Comparison of ENCODE assay signal across 24 cellular contexts in the genomic region with DNA sequence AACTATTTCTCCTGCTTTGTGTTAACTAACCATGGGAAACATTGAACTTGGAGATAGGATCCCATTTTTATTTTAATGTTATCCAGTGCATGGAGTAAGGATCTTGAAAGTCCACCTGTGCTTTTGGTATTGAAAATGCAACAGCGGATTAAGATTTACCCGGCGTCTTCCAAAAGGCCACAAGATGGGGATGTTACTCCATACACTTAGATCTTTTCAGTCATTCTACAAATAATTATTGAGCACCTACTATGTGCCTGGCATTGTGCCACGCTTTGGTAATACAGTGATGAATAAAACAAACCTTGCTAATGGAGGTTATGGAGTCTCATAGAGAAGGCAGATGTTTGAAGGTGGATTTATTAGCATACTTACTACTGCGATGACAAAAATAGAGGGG. TPM values are rescaled to one million over a fixed set of nuclear protein-coding genes. Genes with fewer than 3 reads are reported as not detected.
DNase-seq lines count a peak whose midpoint lies in the region; ATAC-seq and TF ChIP-seq lines count a peak whose summit lies in the region.
"Had no signal": no experiment of that assay in that cellular context is flagged by ENCODE, and none has a peak within 500 bp of the region (broad histone marks: within the 10 kb centered on the region; RNA-seq: fewer than 3 reads in every experiment).

No MANE protein-coding gene starts in this region.

- H3K9me2 ChIP-seq in GM23338 (ENCODE audit: insufficient read depth) = no peaks in the 10 kb centered on the region
- H3K9me2 ChIP-seq in PC-9 (ENCODE audit: insufficient read depth) = no peaks in the 10 kb centered on the region

- no peak overlapping the region for H3K4me3 ChIP-seq in GM23338
- no peak overlapping the region for H3K4me3 ChIP-seq in PC-9
- no peak overlapping the region for H3K4me3 ChIP-seq in epithelial cell of proximal tubule (ENCODE audit: low read depth, low read length)
- H3K4me3 ChIP-seq in retinal pigment epithelial cell (ENCODE audit: low read length) = no peak overlapping the region
- H3K4me3 ChIP-seq in left lung = no peak overlapping the region
- H3K4me3 ChIP-seq: breast epithelium, esophagus squamous epithelium, GM23248, Peyer's patch, SK-N-MC, skin epidermis, vagina had no signal

- no peaks in the 10 kb centered on the region for H4K20me1 ChIP-seq in GM23338 (replicated peaks; ENCODE audit: insufficient read depth)
- no peaks in the 10 kb centered on the region; the same call in 1 of the 2 replicates for H4K20me1 ChIP-seq in PC-9 (ENCODE audit: insufficient read depth)

- H3K9me3 ChIP-seq in PC-9 (ENCODE audit: insufficient read depth, low read depth) (no peaks in the 10 kb centered on the region), left lung (no peaks in the 10 kb centered on the region)
- H3K9me3 ChIP-seq: breast epithelium, esophagus squamous epithelium, Peyer's patch, vagina had no signal

- POLR2A ChIA-PET in PC-9 (lab: Charles Lee; ENCODE audit: unreplicated experiment) = no interaction called here

- H3K27me3 ChIP-seq in GM23338 (ENCODE audit: insufficient read depth) (no peaks in the 10 kb centered on the region), PC-9 (ENCODE audit: insufficient read depth, low read depth) (no peaks in the 10 kb centered on the region), left lung (no peaks in the 10 kb centered on the region)
- H3K27me3 ChIP-seq: breast epithelium, esophagus squamous epithelium, Peyer's patch, vagina had no signal

- H3K4me3 Mint-ChIP-seq in GM23338 = no peak overlapping the region
- H3K4me3 Mint-ChIP-seq: activated naive CD8-positive, alpha-beta T cell treated with anti-CD3 and anti-CD28 coated beads, Interleukin-2, amount 10 ng/mL, durations not matched to agents 7 days and 5 days; CD14-positive monocyte; memory B cell; natural killer cell had no signal

- intact Hi-C loops in PC-9 (cut with micrococcal nuclease; ENCODE audit: unreplicated experiment) = no loop called here
- intact Hi-C loops in left lung (cut with DNase I) = no loop called here

- H3K4me1 Mint-ChIP-seq in GM23338 = no peaks in the 10 kb centered on the region
- H3K4me1 Mint-ChIP-seq: activated naive CD8-positive, alpha-beta T cell treated with anti-CD3 and anti-CD28 coated beads, Interleukin-2, amount 10 ng/mL, durations not matched to agents 7 days and 5 days; CD14-positive monocyte; memory B cell; natural killer cell had no signal

- no peaks in the 10 kb centered on the region for H3K27me3 Mint-ChIP-seq in GM23338 (ENCODE audit: insufficient read depth, low read depth, poor library complexity)
- H3K27me3 Mint-ChIP-seq: activated naive CD8-positive, alpha-beta T cell treated with anti-CD3 and anti-CD28 coated beads, Interleukin-2, amount 10 ng/mL, durations not matched to agents 7 days and 5 days; memory B cell; progenitor cell of endocrine pancreas had no signal

- H2AFZ ChIP-seq in GM23338 (no peak overlapping the region), PC-9 (no peak overlapping the region)
- H2AFZ ChIP-seq: GM23248 had no signal

- H3K36me3 ChIP-seq in GM23338 (ENCODE audit: insufficient read depth) = no peaks in the 10 kb centered on the region
- no peaks in the 10 kb centered on the region for H3K36me3 ChIP-seq in PC-9 (ENCODE audit: low read depth)
- H3K36me3 ChIP-seq in left lung = no peaks in the 10 kb centered on the region
- H3K36me3 ChIP-seq: breast epithelium, esophagus squamous epithelium, Peyer's patch, vagina had no signal

- H3K4me1 ChIP-seq in GM23338 (ENCODE audit: insufficient read depth) = no peaks in the 10 kb centered on the region
- no peaks in the 10 kb centered on the region for H3K4me1 ChIP-seq in PC-9 (replicated peaks; ENCODE audit: insufficient read depth)
- no peaks in the 10 kb centered on the region for H3K4me1 ChIP-seq in left lung
- H3K4me1 ChIP-seq: breast epithelium, esophagus squamous epithelium, Peyer's patch, vagina had no signal

- H3K4me2 ChIP-seq in GM23338 = no peak overlapping the region
- H3K4me2 ChIP-seq in PC-9 = no peak overlapping the region

- no TSS peak for BruUV-seq in PC-9 (replicated peaks; lab: Mats Ljungman, UMichigan)

- peaks cover 2% of the 10 kb centered on the region; the same call in 2 of the 3 replicates for H3K36me3 Mint-ChIP-seq in GM23338 (ENCODE audit: low read depth)
- H3K36me3 Mint-ChIP-seq: CD14-positive monocyte, natural killer cell had no signal

- CTCF ChIA-PET in PC-9 (lab: Charles Lee) = no interaction called here

- no peak for ATAC-seq in GM23338
- ATAC-seq in left lung = no peak
- ATAC-seq: natural killer cell had no signal

- DNase-seq in GM23338 (ENCODE audit: low spot score) (peak; percentile 10), PC-9 (no peak), epithelial cell of proximal tubule (ENCODE audit: low read depth) (no peak), retinal pigment epithelial cell (ENCODE audit: low read depth) (no peak), DMS 273 treated with DMSO at 0.1 percent for 48 hours (lab: John Stamatoyannopoulos, UW) (no peak), left lung (no peak), DMS114 treated with DMSO at 0.1 percent for 48 hours (lab: John Stamatoyannopoulos, UW; ENCODE audit: unreplicated experiment) (no peak)
- DNase-seq: activated CD4-positive, alpha-beta T cell treated with anti-CD3 and anti-CD28 coated beads for 1 hour; activated naive CD8-positive, alpha-beta T cell treated with anti-CD3 and anti-CD28 coated beads, Interleukin-2, amount 10 ng/mL, durations not matched to agents 7 days and 5 days; DMS153; esophagus squamous epithelium; GM23248; hippocampal formation; natural killer cell; Peyer's patch; stimulated activated CD4-positive, alpha-beta T cell treated with anti-CD3 and anti-CD28 coated beads, Interleukin-4, amount 100 ng/mL, for 4 hours; T1000 had no signal

- H3F3A ChIP-seq in GM23338 (replicated peaks; ENCODE audit: low read depth) = no peaks in the 10 kb centered on the region
- no peaks in the 10 kb centered on the region for H3F3A ChIP-seq in PC-9 (ENCODE audit: insufficient read depth, low read depth)

- H3K27ac Mint-ChIP-seq in GM23338 = no peak overlapping the region
- H3K27ac Mint-ChIP-seq: activated naive CD8-positive, alpha-beta T cell treated with anti-CD3 and anti-CD28 coated beads, Interleukin-2, amount 10 ng/mL, durations not matched to agents 7 days and 5 days; memory B cell; natural killer cell; progenitor cell of endocrine pancreas had no signal

- TF ChIP-seq CTCF in GM23338 (conservative IDR thresholded peaks at IDR 0.05; ENCODE audit: low read depth in 2 of 2) = peak; percentile 48 to 52
- peak; percentile 45 for TF ChIP-seq CTCF in PC-9 (conservative IDR thresholded peaks at IDR 0.05)
- TF ChIP-seq CTCF in epithelial cell of proximal tubule (conservative IDR thresholded peaks at IDR 0.05; ENCODE audit: low read depth, low read length) = peak; percentile 18
- TF ChIP-seq CTCF in retinal pigment epithelial cell (conservative IDR thresholded peaks at IDR 0.05; ENCODE audit: low read depth, low read length) = peak; percentile 32
- no peak for TF ChIP-seq CTCF in left lung (IDR thresholded peaks at IDR 0.05)

- H3K79me2 ChIP-seq in GM23338 (replicated peaks; ENCODE audit: insufficient read depth) (no peaks in the 10 kb centered on the region), PC-9 (ENCODE audit: low read depth) (no peaks in the 10 kb centered on the region)

- H3K27ac ChIP-seq in GM23338 (ENCODE audit: low read depth) (no peak overlapping the region), PC-9 (no peak overlapping the region), left lung (no peak overlapping the region)
- H3K27ac ChIP-seq: breast epithelium, esophagus squamous epithelium, GM23248, Peyer's patch, SK-N-MC, skin epidermis, vagina had no signal

- no peaks in the 10 kb centered on the region for H3K9me3 Mint-ChIP-seq in GM23338
- H3K9me3 Mint-ChIP-seq: activated naive CD8-positive, alpha-beta T cell treated with anti-CD3 and anti-CD28 coated beads, Interleukin-2, amount 10 ng/mL, durations not matched to agents 7 days and 5 days; memory B cell had no signal

TF ChIP-seq in GM23338, 12 proteins besides CTCF, POLR2A, EP300 and RAD21 (continues in another document):
- TF ChIP-seq JUNB (IDR thresholded peaks at IDR 0.05; ENCODE audit: unreplicated experiment) = no peak
- TF ChIP-seq, protein P1, sequence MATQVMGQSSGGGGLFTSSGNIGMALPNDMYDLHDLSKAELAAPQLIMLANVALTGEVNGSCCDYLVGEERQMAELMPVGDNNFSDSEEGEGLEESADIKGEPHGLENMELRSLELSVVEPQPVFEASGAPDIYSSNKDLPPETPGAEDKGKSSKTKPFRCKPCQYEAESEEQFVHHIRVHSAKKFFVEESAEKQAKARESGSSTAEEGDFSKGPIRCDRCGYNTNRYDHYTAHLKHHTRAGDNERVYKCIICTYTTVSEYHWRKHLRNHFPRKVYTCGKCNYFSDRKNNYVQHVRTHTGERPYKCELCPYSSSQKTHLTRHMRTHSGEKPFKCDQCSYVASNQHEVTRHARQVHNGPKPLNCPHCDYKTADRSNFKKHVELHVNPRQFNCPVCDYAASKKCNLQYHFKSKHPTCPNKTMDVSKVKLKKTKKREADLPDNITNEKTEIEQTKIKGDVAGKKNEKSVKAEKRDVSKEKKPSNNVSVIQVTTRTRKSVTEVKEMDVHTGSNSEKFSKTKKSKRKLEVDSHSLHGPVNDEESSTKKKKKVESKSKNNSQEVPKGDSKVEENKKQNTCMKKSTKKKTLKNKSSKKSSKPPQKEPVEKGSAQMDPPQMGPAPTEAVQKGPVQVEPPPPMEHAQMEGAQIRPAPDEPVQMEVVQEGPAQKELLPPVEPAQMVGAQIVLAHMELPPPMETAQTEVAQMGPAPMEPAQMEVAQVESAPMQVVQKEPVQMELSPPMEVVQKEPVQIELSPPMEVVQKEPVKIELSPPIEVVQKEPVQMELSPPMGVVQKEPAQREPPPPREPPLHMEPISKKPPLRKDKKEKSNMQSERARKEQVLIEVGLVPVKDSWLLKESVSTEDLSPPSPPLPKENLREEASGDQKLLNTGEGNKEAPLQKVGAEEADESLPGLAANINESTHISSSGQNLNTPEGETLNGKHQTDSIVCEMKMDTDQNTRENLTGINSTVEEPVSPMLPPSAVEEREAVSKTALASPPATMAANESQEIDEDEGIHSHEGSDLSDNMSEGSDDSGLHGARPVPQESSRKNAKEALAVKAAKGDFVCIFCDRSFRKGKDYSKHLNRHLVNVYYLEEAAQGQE (IDR thresholded peaks at IDR 0.05; ENCODE audit: unreplicated experiment) = no peak

RNA-seq across cellular contexts. Expression of a gene that starts 56.9 kb away (rescaled TPM):
- 75.5 and 84.7 TPM in 2 replicates for total RNA-seq in GM23338 (2014; rRNA removed; shearing (Covaris generic))
- polyA plus RNA-seq in GM23338 (2016; fragmentation: Nextera tagmentation; extraction: Ambion mirVana) = 41.0 and 48.7 TPM in 2 replicates
- total RNA-seq in PC-9 (2021) (14.2 and 20.4 TPM in 2 replicates), epithelial cell of proximal tubule (45.1 and 55.6 TPM in 2 replicates), left lung (10 to 100 TPM in 1 of 2 donors, 1 to 10 TPM in 1; 8.0 to 18.5 TPM)

Comparison
In these comparisons a context has a peak if more than half of its experiments do, and no peak if none do; other contexts are left out.
1. CTCF ChIP-seq: peak in GM23338 (2 of 2), PC-9 (single experiment), epithelial cell of proximal tubule (single experiment) and retinal pigment epithelial cell (single experiment); none in left lung (0 of 2).